In the genomic region with DNA sequence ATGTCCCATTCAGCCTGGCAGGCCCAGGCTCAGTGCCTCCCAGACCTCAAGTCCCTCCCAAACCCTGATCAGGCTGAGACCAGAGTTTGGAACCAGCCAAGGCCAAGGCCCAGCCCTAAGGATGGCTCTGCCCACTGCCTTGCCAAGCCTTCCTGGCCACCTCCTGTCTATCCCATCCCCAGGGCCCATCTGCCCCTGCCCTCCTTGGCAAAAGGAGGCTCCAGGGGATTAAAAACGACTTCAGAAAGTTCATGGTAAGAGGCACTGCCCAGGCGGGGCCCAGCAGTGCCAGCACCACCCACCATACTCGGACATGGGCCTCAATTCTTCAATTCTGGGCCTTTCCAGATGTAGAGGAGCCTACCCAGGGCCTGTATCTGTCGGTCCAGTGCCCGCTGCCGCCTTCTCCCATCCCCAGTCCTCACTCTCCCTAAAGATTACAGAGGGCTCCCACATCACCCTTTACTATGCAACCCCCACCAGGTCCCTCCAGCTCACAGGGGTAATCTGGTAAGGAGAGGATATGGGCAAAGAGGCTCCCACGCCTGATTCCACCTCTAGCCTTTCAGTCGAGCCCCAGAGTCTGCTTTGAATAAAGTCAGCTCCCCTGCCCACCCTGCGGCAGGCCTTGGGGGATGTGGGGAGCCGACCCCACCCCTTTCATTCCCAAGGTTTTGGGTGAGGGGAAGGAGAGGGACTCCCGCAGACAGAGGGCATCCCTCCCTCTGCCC, we compare ENCODE assay signal across 1 cellular context.
TF ChIP-seq lines count a peak whose summit lies in the region.

No MANE protein-coding gene starts in this region.

TF ChIP-seq in neural cell, 6 proteins besides CTCF, POLR2A, EP300 and RAD21:
- TF ChIP-seq REST (IDR thresholded peaks at IDR 0.05; ENCODE audit: borderline replicate concordance) (no peak), SMC3 (conservative IDR thresholded peaks at IDR 0.05; ENCODE audit: poor library complexity) (no peak)
